ENCODE assay signal across 24 cellular contexts in genomic region chr3:61547625-61548024, GRCh38. TPM values are rescaled to one million over a fixed set of nuclear protein-coding genes. Genes with fewer than 3 reads are reported as not detected.
"Had no signal": no experiment of that assay in that cellular context is flagged by ENCODE, and none has a peak within 500 bp of the region (broad histone marks: within the 10 kb centered on the region; RNA-seq: fewer than 3 reads in every experiment).

No MANE protein-coding gene starts in this region.

- H3K9me3 ChIP-seq: psoas muscle, stomach, thyroid gland had no signal

- H3K27ac ChIP-seq: parathyroid adenoma, psoas muscle, stomach, thyroid gland had no signal

- H3K4me3 ChIP-seq: psoas muscle, stomach, thyroid gland had no signal

- H3K36me3 ChIP-seq: stomach, thyroid gland had no signal

- DNase-seq: activated CD4-positive, alpha-beta memory T cell treated with anti-CD3 and anti-CD28 coated beads, Interleukin-2, amount 10 ng/mL, durations not matched to agents 7 days and 5 days; activated CD4-positive, alpha-beta T cell treated with anti-CD3 and anti-CD28 coated beads, Interleukin-2, amount 10 ng/mL, durations not matched to agents 7 days and 5 days; activated CD4-positive, CD25-positive, alpha-beta regulatory T cell treated with anti-CD3 and anti-CD28 coated beads, Interleukin-2, amount 50 U/mL, for 72 hours; activated CD8-positive, alpha-beta memory T cell treated with anti-CD3 and anti-CD28 coated beads, Interleukin-2, amount 50 U/mL, for 48 hours; activated gamma-delta T cell treated with Interleukin-2 at 50 U/mL for 16 hours; activated naive CD4-positive, alpha-beta T cell treated with anti-CD3 and anti-CD28 coated beads, Interleukin-2, amount 50 U/mL, for 16 hours; activated T-cell treated with anti-CD3 and anti-CD28 coated beads, Interleukin-2, amount 50 U/mL, for 24 hours; amygdala; caudate nucleus; foreskin fibroblast; head of caudate nucleus; hippocampal formation; left cardiac atrium; left ventricle myocardium superior; naive B cell; nucleus accumbens; psoas muscle; stimulated activated CD4-positive, alpha-beta T cell treated with anti-CD3 and anti-CD28 coated beads, Interleukin-15, amount 100 ng/mL, for 24 hours; stimulated activated CD4-positive, alpha-beta T cell treated with anti-CD3 and anti-CD28 coated beads, Interleukin-2, amount 100 ng/mL, for 24 hours; stimulated activated naive B cell treated with anti-CD40 and anti-IgM and Interleukin-4, amounts not matched to agents 10 μg/mL and 1 μg/mL and 100 μg/mL, for 72 hours; stomach; T-helper 2 cell; thyroid gland had no signal

- H3K27me3 ChIP-seq: stomach, thyroid gland had no signal

- H3K4me1 ChIP-seq: parathyroid adenoma, psoas muscle, thyroid gland had no signal

RNA-seq across cellular contexts. Expression of gene PTPRG, which starts 13.7 kb away (rescaled TPM):
- total RNA-seq: activated CD4-positive, alpha-beta T cell treated with anti-CD3 and anti-CD28 coated beads, Interleukin-2, amount 10 ng/mL, durations not matched to agents 7 days and 5 days had no signal
